Comparison of ENCODE assay signal across 14 cellular contexts in genomic region chr20:45920795-45921617, GRCh38. TPM values are rescaled to one million over a fixed set of nuclear protein-coding genes. Genes with fewer than 3 reads are reported as not detected.
DNase-seq lines count a peak whose midpoint lies in the region; ATAC-seq, FAIRE-seq and TF ChIP-seq lines count a peak whose summit lies in the region.
"Had no signal": no experiment of that assay in that cellular context is flagged by ENCODE, and none has a peak within 500 bp of the region (broad histone marks: within the 10 kb centered on the region; RNA-seq: fewer than 3 reads in every experiment).

No MANE protein-coding gene starts in this region.

- no peak for FAIRE-seq in astrocyte (lab: Jason Lieb, UNC)

- H3K4me3 ChIP-seq in astrocyte (ENCODE audit: insufficient read depth, low read depth, low read length) (no peak overlapping the region), subcutaneous abdominal adipose tissue (ENCODE audit: low read depth in 1 of 5, low read length in 5 of 5) (no peak overlapping the region)
- H3K4me3 ChIP-seq: ascending aorta, spleen had no signal

- peak overlapping the region; percentile 54 for H3K4me3 Mint-ChIP-seq in astrocyte (ENCODE audit: unreplicated experiment)
- H3K4me3 Mint-ChIP-seq: activated CD8-positive, alpha-beta T cell treated with anti-CD3 and anti-CD28 coated beads for 36 hours; activated T-helper 17 cell treated with anti-CD3 and anti-CD28 coated beads, Interleukin-2, amount 50 U/mL, for 72 hours had no signal

- peaks cover 3% of the 10 kb centered on the region for H3K36me3 Mint-ChIP-seq in astrocyte (ENCODE audit: low read depth, unreplicated experiment)

- no peak for ATAC-seq in HG03571 (IDR thresholded peaks at IDR 0.05; ENCODE audit: unreplicated experiment)

- no peak overlapping the region for H2AFZ ChIP-seq in astrocyte (ENCODE audit: low read depth, low read length)

- H3K36me3 ChIP-seq in astrocyte (ENCODE audit: insufficient read depth, low read length) = no peaks in the 10 kb centered on the region
- H3K36me3 ChIP-seq in subcutaneous abdominal adipose tissue (ENCODE audit: control insufficient read depth in 5 of 5, insufficient read depth in 5 of 5, low read length in 5 of 5) = no peaks in the 10 kb centered on the region
- H3K36me3 ChIP-seq: ascending aorta, neutrophil, spleen had no signal

- H3K9ac ChIP-seq in astrocyte (ENCODE audit: low read length) (no peak overlapping the region), subcutaneous abdominal adipose tissue (ENCODE audit: low read length in 5 of 5) (peak overlapping the region in 1 of 5 donors; percentile 60)

- DNase-seq in astrocyte (ENCODE audit: low read depth) (no peak), left kidney (ENCODE audit: low read depth, low spot score) (peak; percentile 34), NCI-H82 treated with DMSO at 0.1 percent for 48 hours (lab: John Stamatoyannopoulos, UW; ENCODE audit: unreplicated experiment) (no peak), KG1 (lab: John Stamatoyannopoulos, UW) (no peak)
- DNase-seq: dorsolateral prefrontal cortex, NCI-H187 treated with DMSO at 0.1 percent for 48 hours, NCI-H510A treated with DMSO at 0.1 percent for 48 hours, spleen had no signal

- peaks cover 2% of the 10 kb centered on the region for H3K27me3 Mint-ChIP-seq in astrocyte (ENCODE audit: low read depth, unreplicated experiment)

- no peaks in the 10 kb centered on the region for H3K9me3 Mint-ChIP-seq in astrocyte (ENCODE audit: unreplicated experiment)
- H3K9me3 Mint-ChIP-seq: activated CD8-positive, alpha-beta T cell treated with anti-CD3 and anti-CD28 coated beads for 36 hours; activated T-helper 17 cell treated with anti-CD3 and anti-CD28 coated beads, Interleukin-2, amount 50 U/mL, for 72 hours had no signal

- TF ChIP-seq CTCF in astrocyte (IDR thresholded peaks at IDR 0.05; ENCODE audit: insufficient read depth, low read depth, low read length) = no peak

- peaks cover 21% of the 10 kb centered on the region for H3K4me1 ChIP-seq in astrocyte (ENCODE audit: insufficient read depth, low read length)
- H3K4me1 ChIP-seq in subcutaneous abdominal adipose tissue (ENCODE audit: control insufficient read depth in 5 of 5, insufficient read depth in 5 of 5, low read length in 5 of 5) = peaks cover 7 to 69% (median 56%) of the 10 kb centered on the region in 5 donors

- peak overlapping the region; percentile 70 for H3K4me2 ChIP-seq in astrocyte (ENCODE audit: low read length)

- no peaks in the 10 kb centered on the region for H3K9me3 ChIP-seq in astrocyte (ENCODE audit: insufficient read depth, low read depth, low read length)
- no peaks in the 10 kb centered on the region for H3K9me3 ChIP-seq in subcutaneous abdominal adipose tissue (ENCODE audit: control insufficient read depth in 5 of 5, low read length in 5 of 5)
- H3K9me3 ChIP-seq: ascending aorta, neutrophil, spleen had no signal

- H4K20me1 ChIP-seq in astrocyte (ENCODE audit: insufficient read depth, low read length) = no peaks in the 10 kb centered on the region

- H3K79me2 ChIP-seq in astrocyte (ENCODE audit: insufficient read depth, low read length) = no peaks in the 10 kb centered on the region

- no peak overlapping the region for H3K27ac Mint-ChIP-seq in astrocyte (ENCODE audit: unreplicated experiment)
- H3K27ac Mint-ChIP-seq: activated CD8-positive, alpha-beta T cell treated with anti-CD3 and anti-CD28 coated beads for 36 hours; activated T-helper 17 cell treated with anti-CD3 and anti-CD28 coated beads, Interleukin-2, amount 50 U/mL, for 72 hours had no signal

- H3K27me3 ChIP-seq in astrocyte (ENCODE audit: insufficient read depth, low read length) (no peaks in the 10 kb centered on the region), subcutaneous abdominal adipose tissue (ENCODE audit: control insufficient read depth in 5 of 5, insufficient read depth in 4 of 5, low read length in 5 of 5) (no peaks in the 10 kb centered on the region)
- H3K27me3 ChIP-seq: ascending aorta, dorsolateral prefrontal cortex, spleen had no signal

- H3K27ac ChIP-seq in astrocyte (ENCODE audit: low read depth, low read length) (no peak overlapping the region), subcutaneous abdominal adipose tissue (ENCODE audit: low read depth, low read length) (peak overlapping the region; percentile 74)
- H3K27ac ChIP-seq: neutrophil had no signal

- H3K4me1 Mint-ChIP-seq in astrocyte (ENCODE audit: low read depth, unreplicated experiment) = peaks cover 11% of the 10 kb centered on the region
- H3K4me1 Mint-ChIP-seq: activated T-helper 17 cell treated with anti-CD3 and anti-CD28 coated beads, Interleukin-2, amount 50 U/mL, for 72 hours had no signal

RNA-seq across cellular contexts. Expression of gene PLTP, which starts 9.1 kb away (rescaled TPM):
- 162 and 167 TPM in 2 replicates for total RNA-seq in astrocyte

RNA-seq across cellular contexts. Expression of gene PCIF1, which starts 13.5 kb away (rescaled TPM):
- total RNA-seq in astrocyte = 12.9 and 13.0 TPM in 2 replicates

RNA-seq across cellular contexts. Expression of gene CTSA, which starts 29.9 kb away (rescaled TPM):
- 69.0 and 87.5 TPM in 2 replicates for total RNA-seq in astrocyte

RNA-seq across cellular contexts. Expression of gene NEURL2, which starts 30.0 kb away (rescaled TPM):
- 6.7 and 6.9 TPM in 2 replicates for total RNA-seq in astrocyte

RNA-seq across cellular contexts. Expression of gene SPATA25, which starts 33.6 kb away (rescaled TPM):
- total RNA-seq in astrocyte = 0.67 and 1.7 TPM in 2 replicates
